Comparison of ENCODE assay signal across 28 cellular contexts in the genomic region with DNA sequence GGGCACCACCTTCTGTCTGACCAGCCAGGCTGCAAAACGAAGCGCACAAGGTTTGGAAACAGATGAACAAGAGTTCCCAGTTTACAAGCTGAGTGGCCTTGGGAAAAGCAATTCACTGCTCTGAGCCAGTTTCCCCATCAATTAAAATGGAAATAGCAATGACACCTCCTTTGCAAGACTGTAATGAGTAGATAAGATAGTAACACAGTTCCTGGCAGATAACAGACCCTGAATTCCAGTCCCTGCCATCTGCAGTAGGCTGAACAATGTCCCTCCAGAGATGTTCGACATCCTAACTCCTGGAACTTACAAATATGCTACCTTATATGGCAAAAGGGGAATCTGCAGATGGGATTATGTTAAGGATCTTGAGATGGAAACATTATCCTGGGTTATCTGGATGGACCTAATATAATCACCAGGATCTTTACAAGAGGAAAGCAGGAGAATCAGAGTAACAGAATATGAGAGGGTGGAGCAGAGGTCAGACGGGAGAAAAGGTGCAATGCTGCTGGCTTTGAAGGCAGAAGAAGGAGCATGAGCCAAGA.
"Had no signal": no experiment of that assay in that cellular context is flagged by ENCODE, and none has a peak within 500 bp of the region (broad histone marks: within the 10 kb centered on the region; RNA-seq: fewer than 3 reads in every experiment).

No MANE protein-coding gene starts in this region.

- DNase-seq: activated CD4-positive, alpha-beta T cell treated with anti-CD3 and anti-CD28 coated beads for 4 hours; activated CD4-positive, alpha-beta T cell treated with anti-CD3 and anti-CD28 coated beads, Interleukin-2, amount 50 U/mL, for 4 hours; activated CD8-positive, alpha-beta memory T cell treated with anti-CD3 and anti-CD28 coated beads, Interleukin-2, amount 10 ng/mL, durations not matched to agents 7 days and 5 days; activated effector memory CD4-positive, alpha-beta T cell treated with Interleukin-2 at 50 U/mL for 16 hours; activated naive CD4-positive, alpha-beta T cell; activated naive CD8-positive, alpha-beta T cell treated with anti-CD3 and anti-CD28 coated beads, Interleukin-2, amount 50 U/mL, for 24 hours; activated T-cell treated with anti-CD3 and anti-CD28 coated beads, Interleukin-2, amount 50 U/mL, for 24 hours; amygdala; brain microvascular endothelial cell; Kasumi-1; KBM-7; NCI-H1105 treated with DMSO at 0.1 percent for 48 hours; NCI-H146; NCI-H1930; NCI-H2171; NCI-H2227 treated with DMSO at 0.1 percent for 48 hours; NCI-H446 treated with DMSO at 0.1 percent for 48 hours; NCI-H526; NK-92 treated with Interleukin-12 subunit alpha and Interleukin-12 subunit beta, amount 100 ng/mL, for 24 hours; PC-3; SHP77; T-cell; T-helper 2 cell; T1000 had no signal

- ATAC-seq: activated CD4-positive, CD25-positive, alpha-beta regulatory T cell treated with anti-CD3 and anti-CD28 coated beads, Interleukin-2, amount 50 U/mL, for 24 hours; activated CD8-positive, alpha-beta memory T cell treated with anti-CD3 and anti-CD28 coated beads, Interleukin-2, amount 10 ng/mL, durations not matched to agents 7 days and 5 days; activated naive CD4-positive, alpha-beta T cell treated with anti-CD3 and anti-CD28 coated beads, Interleukin-2, amount 50 U/mL, for 72 hours; activated naive CD8-positive, alpha-beta T cell treated with anti-CD3 and anti-CD28 coated beads, Interleukin-2, amount 50 U/mL, for 24 hours; PC-3; T-cell had no signal

- H3K27me3 ChIP-seq: brain microvascular endothelial cell, cardiac muscle cell, SJSA1 had no signal

- H3K4me3 ChIP-seq: cardiac muscle cell, SJSA1 had no signal

- H3K36me3 ChIP-seq: cardiac muscle cell, SJSA1 had no signal

- H3K4me1 ChIP-seq: SJSA1 had no signal

- H3K27ac ChIP-seq: brain microvascular endothelial cell, cardiac muscle cell, SJSA1 had no signal
